Comparison of ENCODE assay signal across 26 cellular contexts in genomic region chr7:51539840-51540239, GRCh38.
"Had no signal": no experiment of that assay in that cellular context is flagged by ENCODE, and none has a peak within 500 bp of the region (broad histone marks: within the 10 kb centered on the region; RNA-seq: fewer than 3 reads in every experiment).

No MANE protein-coding gene starts in this region.

- DNase-seq: hippocampal formation; kidney glomerular epithelial cell; left cardiac atrium; lower lobe of right lung; mammary epithelial cell; mesenchymal stem cell; naive B cell; natural killer cell; ovary; stimulated activated CD4-positive, alpha-beta T cell treated with anti-CD3 and anti-CD28 coated beads, Interleukin-12 subunit alpha, Interleukin-12 subunit beta, amount 100 ng/mL, for 4 hours; stimulated activated CD4-positive, alpha-beta T cell treated with anti-CD3 and anti-CD28 coated beads, Interleukin-15, amount 100 ng/mL, for 24 hours; stimulated activated CD4-positive, alpha-beta T cell treated with anti-CD3 and anti-CD28 coated beads, Interleukin-2, amount 100 ng/mL, for 24 hours; stimulated activated CD4-positive, alpha-beta T cell treated with anti-CD3 and anti-CD28 coated beads, Interleukin-4, amount 100 ng/mL, for 1 hour; stimulated activated naive B cell treated with anti-CD40 and anti-IgM and Interleukin-4, amounts not matched to agents 10 μg/mL and 1 μg/mL and 100 μg/mL, for 72 hours; stimulated activated naive CD8-positive, alpha-beta T cell treated with anti-CD3 and anti-CD28 coated beads, Interleukin-15, Interleukin-2, amounts not matched to agents 100 U/mL and 50 U/mL, for 24 hours; stomach; testis; thyroid gland; transverse colon; upper lobe of left lung had no signal

- H3K36me3 ChIP-seq: lower lobe of right lung, ovary, right atrium auricular region, stomach, thyroid gland, transverse colon, upper lobe of left lung, vagina had no signal

- ATAC-seq: left cardiac atrium; left lobe of liver; lower lobe of right lung; natural killer cell; sciatic nerve; stimulated activated naive B cell treated with anti-CD40 and anti-IgM and Interleukin-4, amounts not matched to agents 10 μg/mL and 1 μg/mL and 100 μg/mL, for 72 hours; stimulated activated naive CD8-positive, alpha-beta T cell treated with anti-CD3 and anti-CD28 coated beads, Interleukin-15, Interleukin-2, amounts not matched to agents 100 U/mL and 50 U/mL, for 24 hours had no signal

- H3K4me3 ChIP-seq: lower lobe of right lung, ovary, right atrium auricular region, skin epidermis, stomach, testis, thyroid gland, transverse colon, upper lobe of left lung, vagina had no signal

- H3K9me3 ChIP-seq: lower lobe of right lung, ovary, testis, thyroid gland, vagina had no signal

- H3K4me1 ChIP-seq: lower lobe of right lung, right atrium auricular region, stomach, testis, thyroid gland, transverse colon, upper lobe of left lung, vagina had no signal

- H3K27ac ChIP-seq: lower lobe of right lung, ovary, right atrium auricular region, skin epidermis, stomach, testis, thyroid gland, transverse colon, upper lobe of left lung, vagina had no signal

- H3K27me3 ChIP-seq: ovary, right atrium auricular region, stomach, testis, thyroid gland, transverse colon, upper lobe of left lung, vagina had no signal

- FAIRE-seq: keratinocyte had no signal
